8 cellular contexts compared by ENCODE assay signal in the genomic region with DNA sequence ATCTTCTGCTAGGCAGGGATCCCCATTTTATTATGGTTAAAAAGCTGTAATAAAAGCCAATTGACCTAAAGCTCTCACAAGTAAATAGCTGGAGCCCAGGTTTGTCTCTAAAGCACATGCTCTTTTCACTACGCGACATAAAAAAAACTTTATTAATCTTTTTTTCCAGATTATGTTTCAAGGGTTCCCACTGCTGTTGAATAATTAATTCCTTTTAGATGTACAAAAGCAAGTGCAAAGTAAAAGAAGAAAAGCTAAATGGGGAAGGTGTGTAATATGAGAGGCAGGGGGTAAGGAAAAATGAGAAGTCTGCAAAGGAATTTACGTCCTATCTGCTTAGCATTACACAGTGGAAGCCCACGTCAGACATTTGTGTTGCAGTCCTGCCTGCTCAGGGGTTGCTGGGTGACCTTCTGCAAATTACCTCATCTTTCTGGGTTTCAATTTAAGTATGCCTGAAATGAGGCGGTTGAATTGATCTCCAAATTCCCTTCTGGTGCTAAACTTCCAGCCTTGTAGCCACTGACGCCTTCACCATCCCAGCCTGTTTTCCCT. TPM values are rescaled to one million over a fixed set of nuclear protein-coding genes. Genes with fewer than 3 reads are reported as not detected.
DNase-seq lines count a peak whose midpoint lies in the region; ATAC-seq, FAIRE-seq and TF ChIP-seq lines count a peak whose summit lies in the region.

No MANE protein-coding gene starts in this region.

- ATAC-seq in GM21381 (IDR thresholded peaks at IDR 0.05; ENCODE audit: unreplicated experiment) (peak; percentile 19), T-helper 17 cell (peak; percentile 16), lung (ENCODE audit: insufficient read depth, low FRiP score) (no peak)
- peak; percentile 56 to 64 for ATAC-seq in stimulated activated naive B cell treated with anti-CD40 and anti-IgM and Interleukin-4, amounts not matched to agents 10 μg/mL and 1 μg/mL and 100 μg/mL, for 72 hours (replicated peaks)

- no peaks in the 10 kb centered on the region for H3K27me3 Mint-ChIP-seq in T-helper 17 cell
- no peaks in the 10 kb centered on the region for H3K27me3 Mint-ChIP-seq in stimulated activated naive B cell treated with anti-CD40 and anti-IgM and Interleukin-4, amounts not matched to agents 10 μg/mL and 1 μg/mL and 100 μg/mL, for 72 hours

- peaks cover 0 to 4% of the 10 kb centered on the region in 2 donors for H3K4me1 ChIP-seq in lung (ENCODE audit: control insufficient read depth in 2 of 2, insufficient read depth in 2 of 2, low read length in 2 of 2)

- no peaks in the 10 kb centered on the region for H3K36me3 Mint-ChIP-seq in T-helper 17 cell (ENCODE audit: low read depth)
- peaks cover 17 to 23% of the 10 kb centered on the region in 2 donors for H3K36me3 Mint-ChIP-seq in stimulated activated naive B cell treated with anti-CD40 and anti-IgM and Interleukin-4, amounts not matched to agents 10 μg/mL and 1 μg/mL and 100 μg/mL, for 72 hours

- H3K27ac Mint-ChIP-seq in T-helper 17 cell, result peak overlapping the region; percentile 97
- H3K27ac Mint-ChIP-seq in stimulated activated naive B cell treated with anti-CD40 and anti-IgM and Interleukin-4, amounts not matched to agents 10 μg/mL and 1 μg/mL and 100 μg/mL, for 72 hours, result peak overlapping the region; percentile 100

- 17 to 18% methylated on average over 6 of the region's 6 CpGs for WGBS in lung, 2 donors

- H3K9me3 ChIP-seq in T-helper 17 cell (ENCODE audit: control insufficient read depth, low read length, poor library complexity, severe bottlenecking) (no peaks in the 10 kb centered on the region), lung (ENCODE audit: control insufficient read depth in 2 of 2, insufficient read depth in 1 of 2, low read length in 1 of 2) (no peaks in the 10 kb centered on the region)

- intact Hi-C loops in dorsolateral prefrontal cortex (cut with DNase I), result loop anchor here in 1 of 2 donors (10.0 kb wide), 1 partner anchor 112 kb away; no protein-coding TSS in a partner anchor

- peaks cover 26% of the 10 kb centered on the region for H3K4me1 Mint-ChIP-seq in T-helper 17 cell
- peaks cover 20 to 39% of the 10 kb centered on the region in 2 donors for H3K4me1 Mint-ChIP-seq in stimulated activated naive B cell treated with anti-CD40 and anti-IgM and Interleukin-4, amounts not matched to agents 10 μg/mL and 1 μg/mL and 100 μg/mL, for 72 hours

- H3K36me3 ChIP-seq in lung (ENCODE audit: control insufficient read depth in 2 of 2, insufficient read depth in 2 of 2, low read length in 2 of 2), result peaks cover 0 to 1% of the 10 kb centered on the region in 2 donors

- peak; percentile 73 for DNase-seq in DMS53 (lab: John Stamatoyannopoulos, UW)
- peak; percentile 65 for DNase-seq in HTR-8/SVneo (ENCODE audit: insufficient read length, low spot score)
- DNase-seq in T-helper 17 cell, result peak; percentile 9 to 23 (median 13)
- peak in 1 of 10 donors; percentile 5 for DNase-seq in dorsolateral prefrontal cortex
- peak; percentile 57 for DNase-seq in lung (ENCODE audit: low spot score)
- DNase-seq in stimulated activated naive B cell treated with anti-CD40 and anti-IgM and Interleukin-4, amounts not matched to agents 10 μg/mL and 1 μg/mL and 100 μg/mL, for 72 hours, result peak; percentile 53
- no peak for DNase-seq in NCI-H1417 treated with DMSO at 0.1 percent for 48 hours (lab: John Stamatoyannopoulos, UW)

- H3K9me3 Mint-ChIP-seq in stimulated activated naive B cell treated with anti-CD40 and anti-IgM and Interleukin-4, amounts not matched to agents 10 μg/mL and 1 μg/mL and 100 μg/mL, for 72 hours, result peaks cover 0 to 2% of the 10 kb centered on the region in 2 donors

- H3K4me3 ChIP-seq in dorsolateral prefrontal cortex, result peak overlapping the region; percentile 51 to 96 (median 77)
- H3K4me3 ChIP-seq in lung, result peak overlapping the region; percentile 65

- H3K4me3 Mint-ChIP-seq in T-helper 17 cell, result peak overlapping the region; percentile 94
- H3K4me3 Mint-ChIP-seq in stimulated activated naive B cell treated with anti-CD40 and anti-IgM and Interleukin-4, amounts not matched to agents 10 μg/mL and 1 μg/mL and 100 μg/mL, for 72 hours, result peak overlapping the region; percentile 96 to 98

- no peaks in the 10 kb centered on the region for H3K27me3 ChIP-seq in dorsolateral prefrontal cortex
- H3K27me3 ChIP-seq in lung (ENCODE audit: control insufficient read depth, insufficient read depth), result no peaks in the 10 kb centered on the region

- FAIRE-seq in HTR-8/SVneo (lab: Jason Lieb, UNC), result no peak

- TF ChIP-seq CTCF in dorsolateral prefrontal cortex (IDR thresholded peaks at IDR 0.05 in 54 of 56, conservative IDR thresholded peaks at IDR 0.05 in 2 of 56; ENCODE audit: low read depth in 1 of 56, partially characterized antibody in 56 of 56), result no peak
- no peak for TF ChIP-seq CTCF in lung (IDR thresholded peaks at IDR 0.05; ENCODE audit: control extremely low read depth, extremely low read depth)

- peak overlapping the region; percentile 26 to 96 (median 89) for H3K27ac ChIP-seq in dorsolateral prefrontal cortex
- peak overlapping the region; percentile 76 to 100 for H3K27ac ChIP-seq in lung (ENCODE audit: low read depth in 1 of 2, low read length in 1 of 2)

RNA-seq across cellular contexts. Expression of gene NABP1, which starts 0.8 kb away (rescaled TPM):
- total RNA-seq in T-helper 17 cell (10 to 100 TPM; 61.9 to 71.6 TPM), dorsolateral prefrontal cortex (10 to 100 TPM in 15 of 120 experiments, 1 to 10 TPM in 105; 3.6 to 18.7 (median 7.0) TPM), lung (10 to 100 TPM; 35.9 to 62.3 TPM)
- 10 to 100 TPM; 22.5 to 66.3 TPM for polyA plus RNA-seq in lung
